ENCODE assay signal across 8 cellular contexts in the genomic region with DNA sequence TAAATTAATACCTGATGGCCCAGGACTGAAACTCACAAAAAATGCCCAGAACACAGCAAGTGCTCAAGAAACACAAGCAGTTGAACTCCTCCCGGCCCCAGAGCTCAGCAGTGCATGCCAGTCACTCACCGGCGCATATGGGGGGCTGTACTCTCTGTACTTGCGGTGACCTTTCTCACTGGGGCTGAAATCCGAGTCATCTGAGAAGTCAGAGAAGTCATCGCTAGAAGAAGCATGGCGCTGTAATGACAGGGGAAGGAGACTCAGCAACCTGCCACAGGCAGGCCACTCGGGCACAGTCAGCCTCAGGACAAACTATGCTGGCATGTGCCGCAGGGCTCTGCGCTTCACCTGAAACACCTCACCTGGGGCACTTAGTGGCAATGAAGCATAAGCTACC. TPM values are rescaled to one million over a fixed set of nuclear protein-coding genes. Genes with fewer than 3 reads are reported as not detected.
A peak's percentile ranks its signal among the peaks of the same experiment; 100 is the strongest.
DNase-seq lines count a peak whose midpoint lies in the region; ATAC-seq and TF ChIP-seq lines count a peak whose summit lies in the region.

No MANE protein-coding gene starts in this region.

- H3K4me1 Mint-ChIP-seq in WTC11 = peaks cover 34% of the 10 kb centered on the region

- peaks cover 44% of the 10 kb centered on the region for H3K36me3 Mint-ChIP-seq in WTC11

- no peak overlapping the region for H3K4me3 ChIP-seq in lower lobe of right lung

- H3K27me3 ChIP-seq in lower lobe of right lung (ENCODE audit: low read depth) = no peaks in the 10 kb centered on the region

- no peaks in the 10 kb centered on the region for H3K27me3 Mint-ChIP-seq in WTC11 (ENCODE audit: low read depth)

- no peak overlapping the region for H3K4me3 Mint-ChIP-seq in WTC11

- peak overlapping the region; percentile 84 for H3K27ac ChIP-seq in lower lobe of right lung

- H3K4me1 ChIP-seq in lower lobe of right lung = peaks cover 54% of the 10 kb centered on the region

- ATAC-seq in WTC11 = no peak
- no peak for ATAC-seq in lower lobe of right lung
- no peak for ATAC-seq in GM21825 (IDR thresholded peaks at IDR 0.05; ENCODE audit: unreplicated experiment)

- H3K36me3 ChIP-seq in lower lobe of right lung = peaks cover 55% of the 10 kb centered on the region

- CTCF ChIA-PET in WTC11 (lab: Charles Lee) = interaction anchor here (1.1 kb wide), 1 partner anchor 14 kb away, joined by 6 read pairs; no protein-coding TSS in a partner anchor

- peak overlapping the region; percentile 45; the same call in 1 of the 2 replicates for H3K27ac Mint-ChIP-seq in WTC11

- TF ChIP-seq CTCF in WTC11 (IDR thresholded peaks at IDR 0.05) = no peak
- TF ChIP-seq CTCF in lower lobe of right lung (IDR thresholded peaks at IDR 0.05) = no peak

- peak; percentile 36 for DNase-seq in stimulated activated CD4-positive, alpha-beta T cell treated with anti-CD3 and anti-CD28 coated beads, Interleukin-15, amount 100 ng/mL, for 24 hours
- DNase-seq in stimulated activated CD4-positive, alpha-beta T cell treated with anti-CD3 and anti-CD28 coated beads, Interleukin-4, amount 100 ng/mL, for 4 hours = no peak
- DNase-seq in WTC11 (ENCODE audit: low spot score) (no peak), lower lobe of right lung (no peak), SIG-M5 (lab: John Stamatoyannopoulos, UW) (no peak), superior temporal gyrus (ENCODE audit: extremely low spot score) (no peak), NCI-H1930 (lab: John Stamatoyannopoulos, UW) (no peak)

- intact Hi-C loops in lower lobe of right lung (cut with DNase I) = no loop called here

- H3K9me3 Mint-ChIP-seq in WTC11 = no peaks in the 10 kb centered on the region

- POLR2A ChIA-PET in WTC11 (lab: Charles Lee) = no interaction called here

- H3K9me3 ChIP-seq in lower lobe of right lung = no peaks in the 10 kb centered on the region

TF ChIP-seq in WTC11, 78 proteins besides CTCF, POLR2A, EP300 and RAD21:
- no peak for TF ChIP-seq TEAD4 (CRISPR knock-in tag; IDR thresholded peaks at IDR 0.05)
- TF ChIP-seq, protein P1, sequence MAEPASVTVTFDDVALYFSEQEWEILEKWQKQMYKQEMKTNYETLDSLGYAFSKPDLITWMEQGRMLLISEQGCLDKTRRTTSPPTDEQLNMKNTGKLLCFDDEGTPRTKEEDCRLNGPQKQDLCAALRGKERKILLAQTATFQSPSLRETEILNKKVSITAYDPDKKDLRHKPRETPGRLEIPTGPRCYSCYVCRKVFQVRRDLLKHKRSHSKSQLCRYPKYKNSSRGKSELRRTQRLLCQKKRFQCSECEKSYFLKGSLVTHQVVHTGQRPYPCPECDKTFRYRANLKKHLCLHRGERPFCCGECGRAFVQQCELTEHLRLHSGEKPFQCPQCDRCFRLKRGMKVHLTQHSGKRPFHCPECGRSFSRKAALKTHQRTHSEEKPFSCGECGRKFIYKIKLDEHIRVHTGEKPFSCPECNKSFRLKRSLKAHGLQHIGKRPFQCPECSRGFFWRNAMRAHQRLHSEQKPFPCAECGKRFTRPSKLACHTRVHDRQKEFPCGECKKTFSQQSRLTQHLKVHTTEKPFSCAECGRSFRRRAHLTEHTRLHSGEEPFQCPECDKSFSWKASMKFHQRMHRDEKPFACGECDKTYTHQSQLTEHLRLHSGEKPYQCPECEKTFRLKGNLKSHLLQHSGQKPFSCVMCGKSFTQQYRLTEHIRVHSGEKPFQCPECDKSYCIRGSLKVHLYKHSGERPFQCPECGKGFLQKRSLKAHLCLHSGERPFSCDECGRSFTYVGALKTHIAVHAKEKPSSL (CRISPR knock-in tag; conservative IDR thresholded peaks at IDR 0.05) = no peak
- TF ChIP-seq CBFB (CRISPR knock-in tag; IDR thresholded peaks at IDR 0.05; ENCODE audit: low read depth) = no peak
- TF ChIP-seq, protein P2, sequence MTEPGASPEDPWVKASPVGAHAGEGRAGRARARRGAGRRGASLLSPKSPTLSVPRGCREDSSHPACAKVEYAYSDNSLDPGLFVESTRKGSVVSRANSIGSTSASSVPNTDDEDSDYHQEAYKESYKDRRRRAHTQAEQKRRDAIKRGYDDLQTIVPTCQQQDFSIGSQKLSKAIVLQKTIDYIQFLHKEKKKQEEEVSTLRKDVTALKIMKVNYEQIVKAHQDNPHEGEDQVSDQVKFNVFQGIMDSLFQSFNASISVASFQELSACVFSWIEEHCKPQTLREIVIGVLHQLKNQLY (CRISPR knock-in tag; IDR thresholded peaks at IDR 0.05) = no peak
- TF ChIP-seq, protein P3, sequence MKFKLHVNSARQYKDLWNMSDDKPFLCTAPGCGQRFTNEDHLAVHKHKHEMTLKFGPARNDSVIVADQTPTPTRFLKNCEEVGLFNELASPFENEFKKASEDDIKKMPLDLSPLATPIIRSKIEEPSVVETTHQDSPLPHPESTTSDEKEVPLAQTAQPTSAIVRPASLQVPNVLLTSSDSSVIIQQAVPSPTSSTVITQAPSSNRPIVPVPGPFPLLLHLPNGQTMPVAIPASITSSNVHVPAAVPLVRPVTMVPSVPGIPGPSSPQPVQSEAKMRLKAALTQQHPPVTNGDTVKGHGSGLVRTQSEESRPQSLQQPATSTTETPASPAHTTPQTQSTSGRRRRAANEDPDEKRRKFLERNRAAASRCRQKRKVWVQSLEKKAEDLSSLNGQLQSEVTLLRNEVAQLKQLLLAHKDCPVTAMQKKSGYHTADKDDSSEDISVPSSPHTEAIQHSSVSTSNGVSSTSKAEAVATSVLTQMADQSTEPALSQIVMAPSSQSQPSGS (CRISPR knock-in tag; IDR thresholded peaks at IDR 0.05; ENCODE audit: borderline replicate concordance, low read depth) = no peak
- TF ChIP-seq, protein P4, sequence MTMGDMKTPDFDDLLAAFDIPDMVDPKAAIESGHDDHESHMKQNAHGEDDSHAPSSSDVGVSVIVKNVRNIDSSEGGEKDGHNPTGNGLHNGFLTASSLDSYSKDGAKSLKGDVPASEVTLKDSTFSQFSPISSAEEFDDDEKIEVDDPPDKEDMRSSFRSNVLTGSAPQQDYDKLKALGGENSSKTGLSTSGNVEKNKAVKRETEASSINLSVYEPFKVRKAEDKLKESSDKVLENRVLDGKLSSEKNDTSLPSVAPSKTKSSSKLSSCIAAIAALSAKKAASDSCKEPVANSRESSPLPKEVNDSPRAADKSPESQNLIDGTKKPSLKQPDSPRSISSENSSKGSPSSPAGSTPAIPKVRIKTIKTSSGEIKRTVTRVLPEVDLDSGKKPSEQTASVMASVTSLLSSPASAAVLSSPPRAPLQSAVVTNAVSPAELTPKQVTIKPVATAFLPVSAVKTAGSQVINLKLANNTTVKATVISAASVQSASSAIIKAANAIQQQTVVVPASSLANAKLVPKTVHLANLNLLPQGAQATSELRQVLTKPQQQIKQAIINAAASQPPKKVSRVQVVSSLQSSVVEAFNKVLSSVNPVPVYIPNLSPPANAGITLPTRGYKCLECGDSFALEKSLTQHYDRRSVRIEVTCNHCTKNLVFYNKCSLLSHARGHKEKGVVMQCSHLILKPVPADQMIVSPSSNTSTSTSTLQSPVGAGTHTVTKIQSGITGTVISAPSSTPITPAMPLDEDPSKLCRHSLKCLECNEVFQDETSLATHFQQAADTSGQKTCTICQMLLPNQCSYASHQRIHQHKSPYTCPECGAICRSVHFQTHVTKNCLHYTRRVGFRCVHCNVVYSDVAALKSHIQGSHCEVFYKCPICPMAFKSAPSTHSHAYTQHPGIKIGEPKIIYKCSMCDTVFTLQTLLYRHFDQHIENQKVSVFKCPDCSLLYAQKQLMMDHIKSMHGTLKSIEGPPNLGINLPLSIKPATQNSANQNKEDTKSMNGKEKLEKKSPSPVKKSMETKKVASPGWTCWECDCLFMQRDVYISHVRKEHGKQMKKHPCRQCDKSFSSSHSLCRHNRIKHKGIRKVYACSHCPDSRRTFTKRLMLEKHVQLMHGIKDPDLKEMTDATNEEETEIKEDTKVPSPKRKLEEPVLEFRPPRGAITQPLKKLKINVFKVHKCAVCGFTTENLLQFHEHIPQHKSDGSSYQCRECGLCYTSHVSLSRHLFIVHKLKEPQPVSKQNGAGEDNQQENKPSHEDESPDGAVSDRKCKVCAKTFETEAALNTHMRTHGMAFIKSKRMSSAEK (CRISPR knock-in tag; IDR thresholded peaks at IDR 0.05; ENCODE audit: borderline replicate concordance) = no peak
- no peak for TF ChIP-seq ZNF416 (CRISPR knock-in tag; IDR thresholded peaks at IDR 0.05)
- TF ChIP-seq, protein P5, sequence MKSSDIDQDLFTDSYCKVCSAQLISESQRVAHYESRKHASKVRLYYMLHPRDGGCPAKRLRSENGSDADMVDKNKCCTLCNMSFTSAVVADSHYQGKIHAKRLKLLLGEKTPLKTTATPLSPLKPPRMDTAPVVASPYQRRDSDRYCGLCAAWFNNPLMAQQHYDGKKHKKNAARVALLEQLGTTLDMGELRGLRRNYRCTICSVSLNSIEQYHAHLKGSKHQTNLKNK (CRISPR knock-in tag; IDR thresholded peaks at IDR 0.05) = no peak

RNA-seq across cellular contexts. Expression of a gene that starts 19.7 kb away (rescaled TPM):
- total RNA-seq in WTC11 (2021) = 67.2 to 75.5 TPM (median 73.2 TPM) in 3 replicates
- 49.3 TPM for total RNA-seq in lower lobe of right lung

RNA-seq across cellular contexts. Expression of a gene that starts 36.8 kb away (rescaled TPM):
- 215 to 224 TPM (median 221 TPM) in 3 replicates for total RNA-seq in WTC11 (2021)
- total RNA-seq in lower lobe of right lung = 49.9 TPM

RNA-seq across cellular contexts. Expression of a gene that starts 45.4 kb away (rescaled TPM):
- total RNA-seq in WTC11 (2021) (86.2 to 90.3 TPM (median 87.8 TPM) in 3 replicates), lower lobe of right lung (29.5 TPM)
